Comparison of ENCODE assay signal across 1 cellular context in genomic region chr3:97984061-97984460, GRCh38.
TF ChIP-seq lines count a peak whose summit lies in the region.

No MANE protein-coding gene starts in this region.

TF ChIP-seq in IMR-90, 13 proteins besides CTCF, POLR2A, EP300 and RAD21 (continued from another document):
- TF ChIP-seq BHLHE40 (IDR thresholded peaks at IDR 0.05; ENCODE audit: low read depth, low read length) (no peak), FOS (IDR thresholded peaks at IDR 0.05; ENCODE audit: low read depth, low read length) (no peak)
TF ChIP-seq in IMR-90: peak in this region for 0.
